In genomic region chr7:100156331-100157068, GRCh38 we compare ENCODE assay signal across 12 cellular contexts. TPM values are rescaled to one million over a fixed set of nuclear protein-coding genes. Genes with fewer than 3 reads are reported as not detected.
DNase-seq lines count a peak whose midpoint lies in the region; ATAC-seq, FAIRE-seq and TF ChIP-seq lines count a peak whose summit lies in the region.
"Had no signal": no experiment of that assay in that cellular context is flagged by ENCODE, and none has a peak within 500 bp of the region (broad histone marks: within the 10 kb centered on the region; RNA-seq: fewer than 3 reads in every experiment).

No MANE protein-coding gene starts in this region.

- no peaks in the 10 kb centered on the region for H3K9me3 Mint-ChIP-seq in CD4-positive, alpha-beta T cell

- CTCF ChIA-PET in CD4-positive, alpha-beta T cell (lab: Charles Lee), result no interaction called here

- no peak for FAIRE-seq in GM12892 (lab: Jason Lieb, UNC)
- FAIRE-seq: GM18507 had no signal

- H3K4me3 Mint-ChIP-seq in CD4-positive, alpha-beta T cell, result peak overlapping the region; percentile 81

- in situ Hi-C loops in ACHN (cut with HindIII; ENCODE audit: low pct_ligation_motif_present, low pct_unique_long_range_greater_than_20kb, low sequenced_read_pairs), result no loop called here

- peaks cover 61% of the 10 kb centered on the region for H3K36me3 ChIP-seq in KOPT-K1 (ENCODE audit: insufficient read depth, low read length)
- H3K36me3 ChIP-seq in ascending aorta, result peaks cover 27 to 37% of the 10 kb centered on the region in 2 donors
- peaks cover 20 to 39% of the 10 kb centered on the region in 2 donors for H3K36me3 ChIP-seq in muscle layer of duodenum (ENCODE audit: control insufficient read depth in 1 of 2, insufficient read depth in 2 of 2, low read length in 2 of 2)

- H3K36me3 Mint-ChIP-seq in CD4-positive, alpha-beta T cell (ENCODE audit: low read depth), result peaks cover 53% of the 10 kb centered on the region

- intact Hi-C loops in CD4-positive, alpha-beta T cell (cut with DNase I, micrococcal nuclease), result loop anchor here in 1 of 2 experiments (5.0 kb wide), 1 partner anchor 116 kb away; no protein-coding TSS in a partner anchor
- intact Hi-C loops in ascending aorta (cut with DNase I), result loop anchor here (10.0 kb wide), 1 partner anchor 538 kb away; the partner anchor contains the start of gene GIGYF1
- intact Hi-C loops in sciatic nerve (cut with DNase I), result no loop called here

- peaks cover 0 to 13% of the 10 kb centered on the region in 2 donors for H3K4me1 ChIP-seq in ascending aorta
- H3K4me1 ChIP-seq in muscle layer of duodenum (ENCODE audit: control insufficient read depth in 1 of 2, insufficient read depth in 2 of 2, low read length in 2 of 2), result peaks cover 16 to 27% of the 10 kb centered on the region in 2 donors
- H3K4me1 ChIP-seq: prostate gland had no signal

- no peak for TF ChIP-seq CTCF in CD4-positive, alpha-beta T cell (IDR thresholded peaks at IDR 0.05)
- no peak for TF ChIP-seq CTCF in ascending aorta (IDR thresholded peaks at IDR 0.05)

- POLR2A ChIA-PET in CD4-positive, alpha-beta T cell (lab: Charles Lee), result interaction anchor here (0.8 to 3.2 kb wide), 7 partner anchors 8 to 50 kb away, joined by 3 to 27 read pairs (median 6); partner anchors contain the start of genes GAL3ST4, GPC2, LAMTOR4 and STAG3

- H3K27ac Mint-ChIP-seq in CD4-positive, alpha-beta T cell, result peak overlapping the region; percentile 76

- peaks cover 57% of the 10 kb centered on the region for H3K4me1 Mint-ChIP-seq in CD4-positive, alpha-beta T cell (ENCODE audit: low read depth)

- no peak overlapping the region for H3K4me3 ChIP-seq in ascending aorta
- H3K4me3 ChIP-seq in muscle layer of duodenum (ENCODE audit: low read depth in 1 of 2, low read length in 2 of 2), result no peak overlapping the region

- no peaks in the 10 kb centered on the region for H3K9me3 ChIP-seq in CD4-positive, alpha-beta T cell (ENCODE audit: control insufficient read depth, low read length)
- H3K9me3 ChIP-seq in KOPT-K1 (ENCODE audit: insufficient read depth, low read length, poor library complexity, severe bottlenecking) (no peaks in the 10 kb centered on the region), ascending aorta (no peaks in the 10 kb centered on the region), muscle layer of duodenum (ENCODE audit: control insufficient read depth in 1 of 2, low read length in 2 of 2) (no peaks in the 10 kb centered on the region)
- H3K9me3 ChIP-seq: prostate gland, thoracic aorta had no signal

- peak; percentile 13 for ATAC-seq in CD4-positive, alpha-beta T cell (ENCODE audit: poor library complexity)
- ATAC-seq in sciatic nerve, result no peak
- ATAC-seq: Right ventricle myocardium inferior had no signal

- H3K27me3 ChIP-seq in CD4-positive, alpha-beta T cell (ENCODE audit: control insufficient read depth, insufficient read depth, low read length), result no peaks in the 10 kb centered on the region
- H3K27me3 ChIP-seq in ascending aorta (no peaks in the 10 kb centered on the region), muscle layer of duodenum (ENCODE audit: low read depth, low read length) (no peaks in the 10 kb centered on the region)

- TF ChIP-seq POLR2A in GM12892 (IDR thresholded peaks at IDR 0.05; ENCODE audit: low read depth, low read length), result no peak

- peak overlapping the region; percentile 87 for H3K27ac ChIP-seq in CD4-positive, alpha-beta T cell (ENCODE audit: low read depth, low read length)
- H3K27ac ChIP-seq in KOPT-K1 (ENCODE audit: low read depth, low read length, poor library complexity, severe bottlenecking) (peak overlapping the region; percentile 84), ascending aorta (peak overlapping the region; percentile 79 to 83), muscle layer of duodenum (ENCODE audit: low read length) (peak overlapping the region; percentile 20)

- no peak for DNase-seq in CD4-positive, alpha-beta T cell
- DNase-seq in ascending aorta (ENCODE audit: low spot score in 2 of 2) (no peak), sciatic nerve (ENCODE audit: low spot score) (no peak), GM12892 (ENCODE audit: insufficient read length) (no peak), ACHN (no peak), NCI-H2107 (lab: John Stamatoyannopoulos, UW) (no peak)

- H3K27me3 Mint-ChIP-seq in CD4-positive, alpha-beta T cell, result no peaks in the 10 kb centered on the region

RNA-seq across cellular contexts. Expression of gene TRAPPC14, which starts 2.0 kb away (rescaled TPM):
- total RNA-seq in CD4-positive, alpha-beta T cell, result 10 to 100 TPM; 37.9 to 42.6 TPM
- total RNA-seq in ascending aorta, result 22.0 TPM
- total RNA-seq in sciatic nerve, result 15.4 TPM
- polyA plus RNA-seq in GM12892 (2012; ENCODE audit: missing spikeins), result 10.1 TPM

RNA-seq across cellular contexts. Expression of gene LAMTOR4, which starts 7.8 kb away (rescaled TPM):
- 100 to 1,000 TPM; 107 to 125 TPM for total RNA-seq in CD4-positive, alpha-beta T cell
- 131 TPM for total RNA-seq in ascending aorta
- 114 TPM for total RNA-seq in sciatic nerve
- polyA plus RNA-seq in GM12892 (2012; ENCODE audit: missing spikeins), result 172 TPM

RNA-seq across cellular contexts. Expression of gene GAL3ST4, which starts 11.9 kb away (rescaled TPM):
- total RNA-seq in CD4-positive, alpha-beta T cell, result 10 to 100 TPM; 12.7 to 13.2 TPM
- total RNA-seq in ascending aorta, result 3.5 TPM
- total RNA-seq in sciatic nerve, result 10.8 TPM
- 1.7 TPM for polyA plus RNA-seq in GM12892 (2012; ENCODE audit: missing spikeins)

RNA-seq across cellular contexts. Expression of gene GPC2, which starts 20.7 kb away (rescaled TPM):
- 10 to 100 TPM; 16.4 to 18.7 TPM for total RNA-seq in CD4-positive, alpha-beta T cell
- total RNA-seq in ascending aorta (not detected), sciatic nerve (2.7 TPM)
- polyA plus RNA-seq in GM12892 (2012; ENCODE audit: missing spikeins), result 2.9 TPM

RNA-seq across cellular contexts. Expression of gene STAG3, which starts 21.2 kb away (rescaled TPM):
- total RNA-seq in CD4-positive, alpha-beta T cell, result 1 to 10 TPM; 4.0 to 5.5 TPM
- not detected for total RNA-seq in ascending aorta
- total RNA-seq in sciatic nerve, result 11.0 TPM
- 353 TPM for polyA plus RNA-seq in GM12892 (2012; ENCODE audit: missing spikeins)

Comparison
In these comparisons a context has a peak if more than half of its experiments do, and no peak if none do; other contexts are left out.
1. H3K27ac ChIP-seq: peak in every context shown above with its lines; median percentile 87 in CD4-positive, alpha-beta T cell; 84 in KOPT-K1; 81 in ascending aorta; 20 in muscle layer of duodenum.